19 cellular contexts compared by ENCODE assay signal in genomic region chr7:150410680-150411346, GRCh38. TPM values are rescaled to one million over a fixed set of nuclear protein-coding genes. Genes with fewer than 3 reads are reported as not detected.
DNase-seq lines count a peak whose midpoint lies in the region; ATAC-seq, FAIRE-seq and TF ChIP-seq lines count a peak whose summit lies in the region.
"Had no signal": no experiment of that assay in that cellular context is flagged by ENCODE, and none has a peak within 500 bp of the region (broad histone marks: within the 10 kb centered on the region; RNA-seq: fewer than 3 reads in every experiment).

No MANE protein-coding gene starts in this region.

- no peaks in the 10 kb centered on the region for H3K27me3 Mint-ChIP-seq in naive B cell

- H3K9me3 Mint-ChIP-seq in naive B cell: peaks cover 0 to 2% (median 0%) of the 10 kb centered on the region in 7 donors
- H3K9me3 Mint-ChIP-seq: HFFc6 had no signal

- TF ChIP-seq RAD21 in GM12878 (IDR thresholded peaks at IDR 0.05; ENCODE audit: insufficient read depth, low read depth, low read length): no peak

- in situ Hi-C loops in GM12878 (cut with MboI): loop anchor here (5.0 to 25.0 kb wide), 2 partner anchors 49 to 349 kb away; no protein-coding TSS in a partner anchor

- no peak for TF ChIP-seq POLR2A in GM12878 (IDR thresholded peaks at IDR 0.05; ENCODE audit: low read depth, low read length)

- CTCF ChIA-PET in GM12878 (lab: Yijun Ruan, JAX): interaction anchor here (1.1 to 11.6 kb wide), 3 partner anchors 11 to 54 kb away, joined by 3 to 72 read pairs (median 3); no protein-coding TSS in a partner anchor

- H3K4me1 Mint-ChIP-seq in naive B cell: peaks cover 36 to 44% (median 38%) of the 10 kb centered on the region in 3 donors

- intact Hi-C loops in cardiac septum (cut with DNase I): no loop called here
- intact Hi-C loops in Right ventricle myocardium superior (cut with DNase I): no loop called here
- intact Hi-C loops in GM12878 (cut with micrococcal nuclease; ENCODE audit: unreplicated experiment): no loop called here

- SMC1A ChIA-PET in GM12878 (lab: Charles Lee; ENCODE audit: uncharacterized antibody, unreplicated experiment): interaction anchor here (0.7 to 1.3 kb wide), 2 partner anchors 9 to 37 kb away, joined by 3 read pairs; no protein-coding TSS in a partner anchor

- H3K4me1 ChIP-seq in GM12878 (ENCODE audit: control insufficient read depth, insufficient read depth, low read length) (peaks cover 25% of the 10 kb centered on the region), thymus (ENCODE audit: control insufficient read depth, insufficient read depth, low read length) (peaks cover 10% of the 10 kb centered on the region)

- H3K27me3 ChIP-seq in GM12878 (replicated peaks in 1 of 2; ENCODE audit: control insufficient read depth in 2 of 2, insufficient read depth in 2 of 2, low read length in 1 of 2): no peaks in the 10 kb centered on the region
- H3K27me3 ChIP-seq in thymus (ENCODE audit: control insufficient read depth, insufficient read depth): no peaks in the 10 kb centered on the region

- H3K36me3 ChIP-seq in GM12878 (ENCODE audit: control insufficient read depth in 2 of 2, insufficient read depth in 2 of 2, low read length in 1 of 2): peaks cover 0 to 2% of the 10 kb centered on the region in 2 experiments; a peak in 2 of 4 replicates
- peaks cover 49% of the 10 kb centered on the region for H3K36me3 ChIP-seq in thymus (ENCODE audit: control insufficient read depth, insufficient read depth)

- H2AFZ ChIP-seq in GM12878 (ENCODE audit: control insufficient read depth, low read depth, low read length): no peak overlapping the region
- H2AFZ ChIP-seq: PC-9 had no signal

- RAD21 ChIA-PET in GM12878 (lab: Charles Lee; ENCODE audit: unreplicated experiment): no interaction called here

- no peak overlapping the region for H3K4me3 ChIP-seq in GM12878
- no peak overlapping the region for H3K4me3 ChIP-seq in thymus (ENCODE audit: low read length)
- H3K4me3 ChIP-seq: lung, PC-9 had no signal

- TF ChIP-seq CTCF in GM12878 (IDR thresholded peaks at IDR 0.05 in 2 of 3, conservative IDR thresholded peaks at IDR 0.05 in 1 of 3; ENCODE audit: control insufficient read depth in 2 of 3, extremely low read depth in 1 of 3, insufficient read depth in 1 of 3, low read depth in 3 of 3, low read length in 3 of 3): no peak

- POLR2A ChIA-PET in GM12878 (lab: Charles Lee): interaction anchor here (0.6 to 5.9 kb wide), 4 partner anchors 13 to 44 kb away, joined by 3 to 89 read pairs (median 4); no protein-coding TSS in a partner anchor

- no peak for ATAC-seq in Right ventricle myocardium superior (ENCODE audit: poor library complexity)
- ATAC-seq in GM12878: no peak
- no peak for ATAC-seq in naive B cell (ENCODE audit: low read depth in 2 of 2)
- no peak for ATAC-seq in HG02571 (IDR thresholded peaks at IDR 0.05; ENCODE audit: unreplicated experiment)
- ATAC-seq in GM21723 (IDR thresholded peaks at IDR 0.05; ENCODE audit: unreplicated experiment): no peak

- H3K36me3 Mint-ChIP-seq in naive B cell: peaks cover 4 to 20% of the 10 kb centered on the region in 2 donors

- H3K4me2 ChIP-seq in GM12878 (ENCODE audit: control insufficient read depth, insufficient read depth): no peak overlapping the region
- H3K4me2 ChIP-seq: PC-9 had no signal

- DNase-seq in cardiac septum (ENCODE audit: low spot score) (peak; percentile 26), Right ventricle myocardium superior (no peak), GM12878 (ENCODE audit: low read depth, low spot score) (no peak), naive B cell (no peak)
- DNase-seq in activated CD8-positive, alpha-beta memory T cell treated with anti-CD3 and anti-CD28 coated beads for 24 hours: no peak
- DNase-seq: activated CD4-positive, alpha-beta T cell treated with anti-CD3 and anti-CD28 coated beads for 4 hours; activated naive CD4-positive, alpha-beta T cell; DMS79 treated with DMSO at 0.1 percent for 48 hours; erythroblast; HFFc6; NCI-H1048; NCI-H446 treated with DMSO at 0.1 percent for 48 hours; PC-9; stimulated activated CD4-positive, alpha-beta T cell treated with anti-CD3 and anti-CD28 coated beads, Interleukin-2, amount 100 ng/mL, for 24 hours; T-helper 1 cell had no signal

- no TSS peak for BruUV-seq in GM12878 (replicated peaks; lab: Mats Ljungman, UMichigan)

- H3K9ac ChIP-seq in GM12878 (ENCODE audit: control insufficient read depth, insufficient read depth, low read length): no peak overlapping the region

- H4K20me1 ChIP-seq in GM12878 (ENCODE audit: control insufficient read depth, insufficient read depth): no peaks in the 10 kb centered on the region

- WGBS in GM12878 (ENCODE audit: insufficient coverage, insufficient replicate concordance, low lambda C conversion rate, missing lambda C conversion rate): 89% methylated on average over 10 of the region's 10 CpGs
- WGBS in thymus: 97% methylated on average over 10 of the region's 10 CpGs

- peaks cover 2% of the 10 kb centered on the region for H3K79me2 ChIP-seq in GM12878 (ENCODE audit: control insufficient read depth, insufficient read depth, low read length)

- peak; percentile 27 for FAIRE-seq in GM12878 (lab: Jason Lieb, UNC)

- H3K9me3 ChIP-seq in GM12878 (replicated peaks; ENCODE audit: control insufficient read depth, insufficient read depth, low read length) (no peaks in the 10 kb centered on the region), thymus (ENCODE audit: control insufficient read depth) (no peaks in the 10 kb centered on the region)

- peak overlapping the region; percentile 79 to 99 (median 94) for H3K27ac Mint-ChIP-seq in naive B cell
- H3K27ac Mint-ChIP-seq: HFFc6 had no signal

- no peak overlapping the region for H3K4me3 Mint-ChIP-seq in naive B cell
- H3K4me3 Mint-ChIP-seq: HFFc6 had no signal

- H3K27ac ChIP-seq in GM12878 (ENCODE audit: control insufficient read depth, insufficient read depth) (no peak overlapping the region), thymus (ENCODE audit: low read depth) (peak overlapping the region; percentile 9)
- H3K27ac ChIP-seq: PC-9 had no signal

- no peak for TF ChIP-seq EP300 in GM12878 (IDR thresholded peaks at IDR 0.05; ENCODE audit: borderline replicate concordance in 1 of 2, control insufficient read depth in 1 of 2, low read depth in 2 of 2, low read length in 2 of 2)

RNA-seq across cellular contexts. Expression of gene ZNF775, which starts 31.7 kb away (rescaled TPM):
- total RNA-seq in cardiac septum: 3.4 TPM
- 3.6 TPM for total RNA-seq in Right ventricle myocardium superior
- 7.9 and 10.6 TPM in 2 replicates for total RNA-seq in GM12878 (2013; cell fraction: nucleolus; rRNA removed)
- total RNA-seq in GM12878 (2014; rRNA removed): 7.2 and 11.0 TPM in 2 replicates
- total RNA-seq in GM12878 (2014; rRNA removed; fragmentation: Illumina TruSeq; extraction: Trizol): 2.3 and 2.8 TPM in 2 replicates
- total RNA-seq in GM12878 (2021): 12.1 and 14.3 TPM in 2 replicates
- polyA plus RNA-seq in GM12878 (2011; ENCODE audit: low read depth): 1.1 TPM
- 1.8 and 3.6 TPM in 2 replicates for polyA plus RNA-seq in GM12878 (2011; rRNA removed)
- 3.6 and 8.5 TPM in 2 replicates for polyA plus RNA-seq in GM12878 (2011; cell fraction: cytosol; rRNA removed)
- 9.0 and 11.2 TPM in 2 replicates for polyA plus RNA-seq in GM12878 (2011; cell fraction: nucleus; rRNA removed)
- 5.9 and 7.2 TPM in 2 replicates for polyA plus RNA-seq in GM12878 (2012)
- polyA plus RNA-seq in GM12878 (2014; fragmentation: Illumina TruSeq; extraction: Trizol): 0.32 and 0.71 TPM in 2 replicates
- under 1 TPM; 0.05 to 0.46 TPM for polyA plus RNA-seq in GM12878 (2014; fragmentation: Nextera tagmentation; extraction: Ambion mirVana)
- 9.7 and 11.8 TPM in 2 replicates for polyA plus RNA-seq in GM12878 (2014; rRNA removed)
- polyA plus RNA-seq in GM12878 (2016; fragmentation: Nextera tagmentation; extraction: Ambion mirVana): 1 to 10 TPM in 1 of 2 experiments, under 1 TPM in 1; 0.62 to 1.4 TPM
- 1.1 and 3.0 TPM in 2 replicates for polyA minus RNA-seq in GM12878 (2011; rRNA and poly(A)+ RNA removed)
- polyA minus RNA-seq in GM12878 (2011; cell fraction: cytosol; rRNA and poly(A)+ RNA removed): 3.5 and 5.1 TPM in 2 replicates
- polyA minus RNA-seq in GM12878 (2011; cell fraction: nucleus; rRNA and poly(A)+ RNA removed): 2.3 and 4.7 TPM in 2 replicates
- 1 to 10 TPM; 1.4 to 8.9 (median 4.5) TPM for polyA plus RNA-seq in naive B cell (ENCODE audit: low read depth in 6 of 6)
- polyA plus RNA-seq in thymus: 6.6 TPM

RNA-seq across cellular contexts. Expression of gene GIMAP8, which starts 39.6 kb away (rescaled TPM):
- total RNA-seq in cardiac septum (16.3 TPM), Right ventricle myocardium superior (14.4 TPM), GM12878 (2014; rRNA removed) (3.7 and 4.5 TPM in 2 replicates), GM12878 (2014; rRNA removed; fragmentation: Illumina TruSeq; extraction: Trizol) (5.7 TPM in 2 replicates), GM12878 (2021) (5.7 and 6.2 TPM in 2 replicates)
- total RNA-seq in GM12878 (2013; cell fraction: nucleolus; rRNA removed): 12.9 and 13.9 TPM in 2 replicates
- 4.4 TPM for polyA plus RNA-seq in GM12878 (2011; ENCODE audit: low read depth)
- polyA plus RNA-seq in GM12878 (2011; rRNA removed) (9.7 and 12.6 TPM in 2 replicates), GM12878 (2014; fragmentation: Illumina TruSeq; extraction: Trizol) (7.9 and 8.3 TPM in 2 replicates), GM12878 (2014; fragmentation: Nextera tagmentation; extraction: Ambion mirVana) (1 to 10 TPM in 1 of 2 experiments, under 1 TPM in 1; 0.66 to 2.6 TPM), GM12878 (2014; rRNA removed) (6.0 and 7.0 TPM in 2 replicates), GM12878 (2016; fragmentation: Nextera tagmentation; extraction: Ambion mirVana) (1 to 10 TPM; 2.0 to 2.2 TPM), naive B cell (ENCODE audit: low read depth in 6 of 6) (under 1 TPM in 4 of 6 donors, not detected in 2; 0.07 to 0.22 (median 0.08) TPM), thymus (7.9 TPM)
- polyA plus RNA-seq in GM12878 (2011; cell fraction: cytosol; rRNA removed): 4.6 and 5.5 TPM in 2 replicates
- polyA plus RNA-seq in GM12878 (2011; cell fraction: nucleus; rRNA removed): 14.7 and 18.1 TPM in 2 replicates
- 5.3 and 7.0 TPM in 2 replicates for polyA plus RNA-seq in GM12878 (2012)
- 7.5 and 8.2 TPM in 2 replicates for polyA minus RNA-seq in GM12878 (2011; rRNA and poly(A)+ RNA removed)
- polyA minus RNA-seq in GM12878 (2011; cell fraction: cytosol; rRNA and poly(A)+ RNA removed): 2.6 and 3.2 TPM in 2 replicates
- 5.1 and 6.5 TPM in 2 replicates for polyA minus RNA-seq in GM12878 (2011; cell fraction: nucleus; rRNA and poly(A)+ RNA removed)
- total RNA-seq: HFFc6, PC-9 had no signal

RNA-seq across cellular contexts. Expression of gene REPIN1, which starts 42.2 kb away (rescaled TPM):
- total RNA-seq in cardiac septum: 85.5 TPM
- total RNA-seq in Right ventricle myocardium superior: 116 TPM
- 152 and 192 TPM in 2 replicates for total RNA-seq in GM12878 (2013; cell fraction: nucleolus; rRNA removed)
- total RNA-seq in GM12878 (2014; rRNA removed): 111 and 122 TPM in 2 replicates
- total RNA-seq in GM12878 (2014; rRNA removed; fragmentation: Illumina TruSeq; extraction: Trizol): 32.1 and 38.7 TPM in 2 replicates
- 161 and 172 TPM in 2 replicates for total RNA-seq in GM12878 (2021)
- polyA plus RNA-seq in GM12878 (2011; ENCODE audit: low read depth): 43.7 TPM
- polyA plus RNA-seq in GM12878 (2011; rRNA removed): 56.3 and 88.0 TPM in 2 replicates
- polyA plus RNA-seq in GM12878 (2011; cell fraction: cytosol; rRNA removed): 135 and 158 TPM in 2 replicates
- 309 and 343 TPM in 2 replicates for polyA plus RNA-seq in GM12878 (2011; cell fraction: nucleus; rRNA removed)
- 96.5 and 107 TPM in 2 replicates for polyA plus RNA-seq in GM12878 (2012)
- polyA plus RNA-seq in GM12878 (2014; fragmentation: Illumina TruSeq; extraction: Trizol): 22.3 and 47.3 TPM in 2 replicates
- 10 to 100 TPM in 1 of 2 experiments, 1 to 10 TPM in 1; 5.1 to 12.6 TPM for polyA plus RNA-seq in GM12878 (2014; fragmentation: Nextera tagmentation; extraction: Ambion mirVana)
- 139 and 159 TPM in 2 replicates for polyA plus RNA-seq in GM12878 (2014; rRNA removed)
- polyA plus RNA-seq in GM12878 (2016; fragmentation: Nextera tagmentation; extraction: Ambion mirVana): 10 to 100 TPM; 66.4 to 87.4 TPM
- polyA minus RNA-seq in GM12878 (2011; rRNA and poly(A)+ RNA removed): 40.9 and 86.3 TPM in 2 replicates
- polyA minus RNA-seq in GM12878 (2011; cell fraction: cytosol; rRNA and poly(A)+ RNA removed): 35.8 and 41.2 TPM in 2 replicates
- polyA minus RNA-seq in GM12878 (2011; cell fraction: nucleus; rRNA and poly(A)+ RNA removed): 59.8 and 89.9 TPM in 2 replicates
- 100 to 1,000 TPM in 1 of 6 donors, 10 to 100 TPM in 5; 46.3 to 115 (median 68.5) TPM for polyA plus RNA-seq in naive B cell (ENCODE audit: low read depth in 6 of 6)
- 97.0 TPM for polyA plus RNA-seq in thymus
